In the genomic region with DNA sequence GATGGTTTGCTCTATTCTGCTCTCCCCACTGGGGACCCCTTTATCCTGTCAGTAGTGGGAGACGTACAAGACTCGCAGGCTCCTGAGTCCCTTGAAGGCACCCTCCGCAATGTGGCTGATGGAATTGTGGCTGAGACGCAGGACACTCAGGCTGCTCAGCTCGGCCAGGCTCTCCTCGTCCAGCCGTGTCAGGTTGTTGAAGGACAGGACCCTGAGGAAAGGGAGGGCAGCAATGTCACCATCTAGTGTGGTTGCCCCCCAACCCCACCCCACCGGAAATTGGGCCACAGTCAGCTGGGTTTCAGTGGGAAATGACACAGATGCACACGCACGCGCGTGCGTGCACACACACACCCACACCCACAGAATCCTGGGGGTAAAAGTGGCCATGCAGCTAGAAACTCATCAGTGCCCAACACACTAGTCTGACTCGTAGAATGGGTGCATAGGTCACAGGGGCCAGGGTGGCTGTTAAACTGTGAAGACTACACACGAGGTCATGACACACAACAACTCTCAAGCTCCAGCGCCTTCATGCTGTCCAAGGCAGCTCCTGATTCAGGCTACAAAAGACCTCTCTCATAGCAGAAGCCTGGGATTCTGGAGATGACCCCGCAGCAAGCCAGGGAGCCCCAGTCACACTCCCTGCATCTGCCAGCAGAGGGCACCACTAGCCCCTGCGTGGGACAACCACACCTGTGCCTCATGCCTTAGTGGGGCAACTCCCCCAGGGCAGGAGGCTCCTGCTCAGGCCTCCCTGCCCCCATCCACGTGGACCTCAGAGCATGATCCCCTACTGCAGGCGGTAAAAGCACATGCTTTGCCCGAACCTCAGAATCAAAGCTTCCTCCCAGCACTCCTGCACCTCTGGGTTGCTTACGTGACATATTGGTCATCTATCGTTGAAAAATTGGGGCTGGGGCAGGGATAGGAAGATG, we compare ENCODE assay signal across 9 cellular contexts.
DNase-seq lines count a peak whose midpoint lies in the region; ATAC-seq and TF ChIP-seq lines count a peak whose summit lies in the region.
"Had no signal": no experiment of that assay in that cellular context is flagged by ENCODE, and none has a peak within 500 bp of the region (broad histone marks: within the 10 kb centered on the region; RNA-seq: fewer than 3 reads in every experiment).

No MANE protein-coding gene starts in this region.

- TF ChIP-seq POLR2A in sigmoid colon (IDR thresholded peaks at IDR 0.05) = no peak

- H3K4me3 Mint-ChIP-seq in activated naive CD8-positive, alpha-beta T cell treated with anti-CD3 and anti-CD28 coated beads, Interleukin-2, amount 10 ng/mL, durations not matched to agents 7 days and 5 days = no peak overlapping the region
- H3K4me3 Mint-ChIP-seq: IgD-negative memory B cell had no signal

- H3K4me1 ChIP-seq in right atrium auricular region (peaks cover 0 to 78% of the 10 kb centered on the region in 2 donors), sigmoid colon (peaks cover 0 to 100% (median 99%) of the 10 kb centered on the region in 4 donors)

- no peaks in the 10 kb centered on the region for H3K27me3 Mint-ChIP-seq in activated naive CD8-positive, alpha-beta T cell treated with anti-CD3 and anti-CD28 coated beads, Interleukin-2, amount 10 ng/mL, durations not matched to agents 7 days and 5 days
- H3K27me3 Mint-ChIP-seq: IgD-negative memory B cell had no signal

- H3K4me1 Mint-ChIP-seq in activated naive CD8-positive, alpha-beta T cell treated with anti-CD3 and anti-CD28 coated beads, Interleukin-2, amount 10 ng/mL, durations not matched to agents 7 days and 5 days = no peaks in the 10 kb centered on the region

- intact Hi-C loops in sigmoid colon (cut with DNase I) = loop anchor here (2.0 to 10.0 kb wide), 4 partner anchors 93 to 410 kb away; partner anchors contain the start of gene LRIG1

- in situ Hi-C loops in ACHN (cut with HindIII; ENCODE audit: low pct_ligation_motif_present, low pct_unique_long_range_greater_than_20kb, low sequenced_read_pairs) = no loop called here

- no peak overlapping the region for H3K4me3 ChIP-seq in right atrium auricular region
- H3K4me3 ChIP-seq in sigmoid colon = no peak overlapping the region

- POLR2A ChIA-PET in activated naive CD8-positive, alpha-beta T cell treated with anti-CD3 and anti-CD28 coated beads, Interleukin-2, amount 10 ng/mL, durations not matched to agents 7 days and 5 days (lab: Charles Lee) = interaction anchor here (0.6 kb wide), 1 partner anchor 66 kb away, joined by 4 read pairs; no protein-coding TSS in a partner anchor

- ATAC-seq in GM18502 (IDR thresholded peaks at IDR 0.05; ENCODE audit: poor library complexity, unreplicated experiment) (peak; percentile 85), HG02973 (IDR thresholded peaks at IDR 0.05; ENCODE audit: unreplicated experiment) (peak; percentile 80), SK-N-SH treated with all-trans-retinoic acid at 6 μM for 48 hours (peak; percentile 90)
- peak; percentile 90 for ATAC-seq in activated naive CD8-positive, alpha-beta T cell treated with anti-CD3 and anti-CD28 coated beads, Interleukin-2, amount 10 ng/mL, durations not matched to agents 7 days and 5 days (ENCODE audit: low read depth)

- peaks cover 5% of the 10 kb centered on the region for H3K36me3 Mint-ChIP-seq in activated naive CD8-positive, alpha-beta T cell treated with anti-CD3 and anti-CD28 coated beads, Interleukin-2, amount 10 ng/mL, durations not matched to agents 7 days and 5 days
- H3K36me3 Mint-ChIP-seq: IgD-negative memory B cell had no signal

- TF ChIP-seq EP300 in sigmoid colon (IDR thresholded peaks at IDR 0.05) = no peak

- whole genome bisulfite sequencing in sigmoid colon, 2 donors = 60 to 73% methylated on average over 23 of the region's 23 CpGs

- no peak overlapping the region for H3K27ac Mint-ChIP-seq in activated naive CD8-positive, alpha-beta T cell treated with anti-CD3 and anti-CD28 coated beads, Interleukin-2, amount 10 ng/mL, durations not matched to agents 7 days and 5 days

- H3K9me3 Mint-ChIP-seq in activated naive CD8-positive, alpha-beta T cell treated with anti-CD3 and anti-CD28 coated beads, Interleukin-2, amount 10 ng/mL, durations not matched to agents 7 days and 5 days = no peaks in the 10 kb centered on the region
- H3K9me3 Mint-ChIP-seq: IgD-negative memory B cell had no signal

- H3K36me3 ChIP-seq in right atrium auricular region (peaks cover 79% of the 10 kb centered on the region), sigmoid colon (peaks cover 14 to 79% (median 37%) of the 10 kb centered on the region in 4 donors)

- H3K27ac ChIP-seq in right atrium auricular region (peak overlapping the region; percentile 36 to 45), sigmoid colon (peak overlapping the region; percentile 73 to 95 (median 86))

- TF ChIP-seq CTCF in right atrium auricular region (IDR thresholded peaks at IDR 0.05) (peak; percentile 88 to 97), sigmoid colon (IDR thresholded peaks at IDR 0.05) (peak; percentile 68 to 90 (median 86))

- DNase-seq in ACHN (peak; percentile 59), right atrium auricular region (ENCODE audit: low spot score) (peak; percentile 73), sigmoid colon (peak; percentile 86), MV-4-11 (lab: John Stamatoyannopoulos, UW) (no peak)
- DNase-seq in activated naive CD8-positive, alpha-beta T cell treated with anti-CD3 and anti-CD28 coated beads, Interleukin-2, amount 10 ng/mL, durations not matched to agents 7 days and 5 days = peak; percentile 82

- H3K27me3 ChIP-seq in right atrium auricular region = no peaks in the 10 kb centered on the region
- no peaks in the 10 kb centered on the region for H3K27me3 ChIP-seq in sigmoid colon

- H3K9me3 ChIP-seq in right atrium auricular region = no peaks in the 10 kb centered on the region
- no peaks in the 10 kb centered on the region for H3K9me3 ChIP-seq in sigmoid colon

TF ChIP-seq in SK-N-SH treated with all-trans-retinoic acid at 6 μM for 48 hours, 23 proteins besides CTCF, POLR2A, EP300 and RAD21:
- TF ChIP-seq OSR1 (CRISPR knock-in tag; IDR thresholded peaks at IDR 0.05) (no peak), ZC3H10 (CRISPR knock-in tag; IDR thresholded peaks at IDR 0.05) (no peak), BACH2 (CRISPR knock-in tag; IDR thresholded peaks at IDR 0.05; ENCODE audit: borderline replicate concordance) (no peak), GLIS3 (CRISPR knock-in tag; IDR thresholded peaks at IDR 0.05) (no peak), ISL1 (CRISPR knock-in tag; IDR thresholded peaks at IDR 0.05) (no peak), POU6F1 (CRISPR knock-in tag; IDR thresholded peaks at IDR 0.05; ENCODE audit: borderline replicate concordance, low read depth) (no peak)
- TF ChIP-seq, protein P1, sequence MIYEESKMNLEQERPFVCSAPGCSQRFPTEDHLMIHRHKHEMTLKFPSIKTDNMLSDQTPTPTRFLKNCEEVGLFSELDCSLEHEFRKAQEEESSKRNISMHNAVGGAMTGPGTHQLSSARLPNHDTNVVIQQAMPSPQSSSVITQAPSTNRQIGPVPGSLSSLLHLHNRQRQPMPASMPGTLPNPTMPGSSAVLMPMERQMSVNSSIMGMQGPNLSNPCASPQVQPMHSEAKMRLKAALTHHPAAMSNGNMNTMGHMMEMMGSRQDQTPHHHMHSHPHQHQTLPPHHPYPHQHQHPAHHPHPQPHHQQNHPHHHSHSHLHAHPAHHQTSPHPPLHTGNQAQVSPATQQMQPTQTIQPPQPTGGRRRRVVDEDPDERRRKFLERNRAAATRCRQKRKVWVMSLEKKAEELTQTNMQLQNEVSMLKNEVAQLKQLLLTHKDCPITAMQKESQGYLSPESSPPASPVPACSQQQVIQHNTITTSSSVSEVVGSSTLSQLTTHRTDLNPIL (CRISPR knock-in tag; IDR thresholded peaks at IDR 0.05; ENCODE audit: low read depth) = no peak
- TF ChIP-seq, protein P2, sequence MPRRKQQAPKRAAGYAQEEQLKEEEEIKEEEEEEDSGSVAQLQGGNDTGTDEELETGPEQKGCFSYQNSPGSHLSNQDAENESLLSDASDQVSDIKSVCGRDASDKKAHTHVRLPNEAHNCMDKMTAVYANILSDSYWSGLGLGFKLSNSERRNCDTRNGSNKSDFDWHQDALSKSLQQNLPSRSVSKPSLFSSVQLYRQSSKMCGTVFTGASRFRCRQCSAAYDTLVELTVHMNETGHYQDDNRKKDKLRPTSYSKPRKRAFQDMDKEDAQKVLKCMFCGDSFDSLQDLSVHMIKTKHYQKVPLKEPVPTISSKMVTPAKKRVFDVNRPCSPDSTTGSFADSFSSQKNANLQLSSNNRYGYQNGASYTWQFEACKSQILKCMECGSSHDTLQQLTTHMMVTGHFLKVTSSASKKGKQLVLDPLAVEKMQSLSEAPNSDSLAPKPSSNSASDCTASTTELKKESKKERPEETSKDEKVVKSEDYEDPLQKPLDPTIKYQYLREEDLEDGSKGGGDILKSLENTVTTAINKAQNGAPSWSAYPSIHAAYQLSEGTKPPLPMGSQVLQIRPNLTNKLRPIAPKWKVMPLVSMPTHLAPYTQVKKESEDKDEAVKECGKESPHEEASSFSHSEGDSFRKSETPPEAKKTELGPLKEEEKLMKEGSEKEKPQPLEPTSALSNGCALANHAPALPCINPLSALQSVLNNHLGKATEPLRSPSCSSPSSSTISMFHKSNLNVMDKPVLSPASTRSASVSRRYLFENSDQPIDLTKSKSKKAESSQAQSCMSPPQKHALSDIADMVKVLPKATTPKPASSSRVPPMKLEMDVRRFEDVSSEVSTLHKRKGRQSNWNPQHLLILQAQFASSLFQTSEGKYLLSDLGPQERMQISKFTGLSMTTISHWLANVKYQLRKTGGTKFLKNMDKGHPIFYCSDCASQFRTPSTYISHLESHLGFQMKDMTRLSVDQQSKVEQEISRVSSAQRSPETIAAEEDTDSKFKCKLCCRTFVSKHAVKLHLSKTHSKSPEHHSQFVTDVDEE (CRISPR knock-in tag; IDR thresholded peaks at IDR 0.05) = no peak
TF ChIP-seq in SK-N-SH treated with all-trans-retinoic acid at 6 μM for 48 hours: peak in this region for 0.
